8 cellular contexts compared by ENCODE assay signal in the genomic region with DNA sequence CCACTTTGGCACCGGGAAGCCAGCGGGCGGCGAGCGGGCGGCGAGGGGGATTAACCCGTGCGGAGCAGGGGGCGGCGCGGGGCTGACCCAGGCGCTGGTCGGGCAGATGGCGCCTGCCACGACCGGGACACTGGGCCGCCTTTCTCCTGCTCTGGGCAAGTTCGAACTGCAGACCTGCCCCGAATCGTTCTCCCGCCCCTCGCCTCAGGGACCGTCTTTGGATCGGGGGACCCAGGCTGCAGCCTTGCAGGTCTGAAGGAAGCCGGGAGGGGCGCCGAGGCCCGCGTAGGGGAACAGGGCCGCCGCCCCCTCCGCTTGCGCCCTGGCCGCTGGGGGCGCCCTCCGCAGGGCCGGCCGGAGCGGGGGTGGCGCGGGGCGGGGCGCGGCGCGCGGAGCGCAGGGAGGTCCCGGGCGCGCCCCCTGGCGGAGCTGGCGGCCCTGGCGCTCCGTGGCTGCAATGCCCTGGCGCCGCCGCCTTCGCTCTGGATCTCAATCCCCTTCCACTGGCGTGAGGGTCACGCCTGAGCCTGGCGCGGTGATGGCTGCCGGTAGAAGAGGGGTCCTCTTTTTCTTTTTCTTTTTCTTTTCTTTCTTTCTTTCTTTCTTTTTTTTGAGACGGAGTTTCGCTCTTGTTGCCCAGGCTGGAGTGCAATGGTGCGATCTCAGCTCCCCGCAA.
A peak's percentile ranks its signal among the peaks of the same experiment; 100 is the strongest.
DNase-seq lines count a peak whose midpoint lies in the region; ATAC-seq and TF ChIP-seq lines count a peak whose summit lies in the region.

No MANE protein-coding gene starts in this region.

- TF ChIP-seq CTCF in GM06990 (IDR thresholded peaks at IDR 0.05; ENCODE audit: insufficient read depth, low read length, poor library complexity, severe bottlenecking): peak; percentile 50

- no peaks in the 10 kb centered on the region; the same call in 1 of the 2 replicates for H3K27me3 ChIP-seq in GM06990 (replicated peaks; ENCODE audit: control insufficient read depth, insufficient read depth, low read length)

- H3K4me3 ChIP-seq in GM06990 (replicated peaks; ENCODE audit: low read depth, low read length): peak overlapping the region; percentile 64

- H3K36me3 ChIP-seq in GM06990 (ENCODE audit: control insufficient read depth, insufficient read depth, low read length): no peaks in the 10 kb centered on the region

- DNase-seq in GM06990 (ENCODE audit: extremely low read depth, insufficient read length) (peak; percentile 82), NCI-H2171 (lab: John Stamatoyannopoulos, UW) (peak; percentile 83), cerebellar cortex (ENCODE audit: low spot score) (peak; percentile 35), kidney glomerular epithelial cell (lab: John Stamatoyannopoulos, UW) (peak; percentile 47)
- DNase-seq in activated CD4-positive, alpha-beta T cell treated with anti-CD3 and anti-CD28 coated beads for 1 hour: peak; percentile 73
- peak; percentile 63 to 70 for DNase-seq in stimulated activated CD4-positive, alpha-beta T cell treated with anti-CD3 and anti-CD28 coated beads, Interleukin-1b, Interleukin-23, amount 100 ng/mL, for 1 hour (ENCODE audit: low read depth in 2 of 2)

- ATAC-seq in HG02763 (IDR thresholded peaks at IDR 0.05; ENCODE audit: unreplicated experiment) (peak; percentile 55), GM21515 (IDR thresholded peaks at IDR 0.05; ENCODE audit: unreplicated experiment) (no peak)
